ENCODE assay signal across 10 cellular contexts in the genomic region with DNA sequence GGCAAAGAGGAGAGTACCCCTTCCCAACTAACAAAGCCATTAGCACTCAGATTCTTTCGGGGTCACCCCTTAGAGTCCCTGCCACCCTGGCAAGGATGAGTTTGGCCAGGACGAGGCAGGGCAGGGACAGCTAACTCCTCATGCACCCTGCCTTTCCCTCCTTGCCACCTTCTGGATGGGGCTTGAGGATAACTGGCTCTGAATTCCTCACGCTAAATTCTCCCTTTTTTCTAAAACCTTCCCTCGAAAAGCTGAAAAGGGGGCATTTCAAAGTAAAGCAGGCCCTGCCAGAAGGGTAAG. TPM values are rescaled to one million over a fixed set of nuclear protein-coding genes. Genes with fewer than 3 reads are reported as not detected.
DNase-seq lines count a peak whose midpoint lies in the region; ATAC-seq, FAIRE-seq and TF ChIP-seq lines count a peak whose summit lies in the region.
"Had no signal": no experiment of that assay in that cellular context is flagged by ENCODE, and none has a peak within 500 bp of the region (broad histone marks: within the 10 kb centered on the region; RNA-seq: fewer than 3 reads in every experiment).

No MANE protein-coding gene starts in this region.

- H3K27me3 ChIP-seq in mammary epithelial cell (ENCODE audit: insufficient read depth, low read length) (no peaks in the 10 kb centered on the region), muscle layer of colon (ENCODE audit: control insufficient read depth in 1 of 2, insufficient read depth in 2 of 2, low read length in 2 of 2) (no peaks in the 10 kb centered on the region), small intestine (ENCODE audit: control insufficient read depth in 2 of 2, insufficient read depth in 2 of 2, low read length in 2 of 2) (no peaks in the 10 kb centered on the region)
- H3K27me3 ChIP-seq: SJSA1 had no signal

- H3K4me3 ChIP-seq in mammary epithelial cell (replicated peaks in 1 of 3; ENCODE audit: insufficient read depth in 1 of 3, low read depth in 2 of 3, low read length in 3 of 3) (no peak overlapping the region), muscle layer of colon (ENCODE audit: low read depth in 1 of 2, low read length in 2 of 2) (no peak overlapping the region), urinary bladder (ENCODE audit: low read depth, low read length) (no peak overlapping the region), small intestine (ENCODE audit: low read depth in 1 of 2, low read length in 2 of 2) (no peak overlapping the region)
- H3K4me3 ChIP-seq: SJSA1 had no signal

- no TSS peak for BruUV-seq in mammary epithelial cell (replicated peaks; lab: Mats Ljungman, UMichigan)

- H3K4me1 ChIP-seq in mammary epithelial cell (ENCODE audit: insufficient read depth, low read length) (peaks cover 69% of the 10 kb centered on the region), muscle layer of colon (ENCODE audit: insufficient read depth, low read length) (peaks cover 47% of the 10 kb centered on the region), urinary bladder (ENCODE audit: insufficient read depth) (no peaks in the 10 kb centered on the region), small intestine (ENCODE audit: control insufficient read depth in 2 of 2, insufficient read depth in 1 of 2, low read depth in 1 of 2, low read length in 1 of 2) (peaks cover 0 to 3% of the 10 kb centered on the region in 2 donors)

- no peak overlapping the region for H3K27ac ChIP-seq in mammary epithelial cell (ENCODE audit: insufficient read depth, low read depth, low read length)
- H3K27ac ChIP-seq in muscle layer of colon (ENCODE audit: low read depth, low read length), result peak overlapping the region; percentile 100
- peak overlapping the region; percentile 65 for H3K27ac ChIP-seq in urinary bladder (ENCODE audit: low read depth)
- H3K27ac ChIP-seq in small intestine (ENCODE audit: low read depth in 1 of 2, low read length in 1 of 2), result peak overlapping the region in 1 of 2 donors; percentile 52

- H3K27me3 Mint-ChIP-seq in activated naive CD4-positive, alpha-beta T cell treated with anti-CD3 and anti-CD28 coated beads, Interleukin-2, amount 50 U/mL, for 24 hours, result no peaks in the 10 kb centered on the region

- H3K4me1 Mint-ChIP-seq in activated naive CD4-positive, alpha-beta T cell treated with anti-CD3 and anti-CD28 coated beads, Interleukin-2, amount 50 U/mL, for 24 hours, result peaks cover 71% of the 10 kb centered on the region

- H3K27ac Mint-ChIP-seq in activated naive CD4-positive, alpha-beta T cell treated with anti-CD3 and anti-CD28 coated beads, Interleukin-2, amount 50 U/mL, for 24 hours, result peak overlapping the region; percentile 41

- H3K9ac ChIP-seq in mammary epithelial cell (ENCODE audit: insufficient read depth, low read length) (no peak overlapping the region), muscle layer of colon (ENCODE audit: low read length) (peak overlapping the region; percentile 49)

- no peak for TF ChIP-seq CTCF in mammary epithelial cell (conservative IDR thresholded peaks at IDR 0.05 in 1 of 2, IDR thresholded peaks at IDR 0.05 in 1 of 2; ENCODE audit: extremely low read depth in 1 of 2, insufficient read depth in 1 of 2, low read depth in 1 of 2, low read length in 2 of 2)

- H3K9me3 Mint-ChIP-seq in activated naive CD4-positive, alpha-beta T cell treated with anti-CD3 and anti-CD28 coated beads, Interleukin-2, amount 50 U/mL, for 24 hours, result no peaks in the 10 kb centered on the region

- H3K4me2 ChIP-seq in mammary epithelial cell (ENCODE audit: insufficient read depth, low read depth, low read length), result peak overlapping the region; percentile 33

- intact Hi-C loops in mammary epithelial cell (cut with micrococcal nuclease), result no loop called here

- ATAC-seq in GM21423 (IDR thresholded peaks at IDR 0.05; ENCODE audit: unreplicated experiment), result no peak

- CTCF ChIA-PET in mammary epithelial cell (lab: Charles Lee; ENCODE audit: low non-redundant PET), result no interaction called here

- H3K36me3 ChIP-seq in mammary epithelial cell (ENCODE audit: insufficient read depth, low read length), result peaks cover 5% of the 10 kb centered on the region
- peaks cover 6% of the 10 kb centered on the region for H3K36me3 ChIP-seq in muscle layer of colon (ENCODE audit: insufficient read depth, low read length)
- no peaks in the 10 kb centered on the region for H3K36me3 ChIP-seq in urinary bladder (ENCODE audit: insufficient read depth)
- no peaks in the 10 kb centered on the region for H3K36me3 ChIP-seq in small intestine (ENCODE audit: control insufficient read depth in 2 of 2, insufficient read depth in 2 of 2, low read length in 2 of 2)

- H3K79me2 ChIP-seq in mammary epithelial cell (ENCODE audit: insufficient read depth, low read length), result peaks cover 46% of the 10 kb centered on the region

- FAIRE-seq in small intestine (lab: Jason Lieb, UNC), result no peak

- in situ Hi-C loops in mammary epithelial cell (cut with MboI; ENCODE audit: low sequenced_read_pairs in 2 of 2), result no loop called here

- 13% methylated on average over 3 of the region's 4 CpGs for WGBS in mammary epithelial cell (ENCODE audit: low coverage, missing lambda C conversion rate)
- WGBS in urinary bladder, result 43% methylated on average over 4 of the region's 4 CpGs
- 60 to 78% (median 72%) methylated on average over 4 of the region's 4 CpGs for WGBS in small intestine, 3 donors

- no peak overlapping the region for H2AFZ ChIP-seq in mammary epithelial cell (ENCODE audit: low read depth, low read length)

- dilution Hi-C loops in mammary epithelial cell (cut with HindIII; ENCODE audit: low sequenced_read_pairs), result no loop called here

- no peaks in the 10 kb centered on the region for H3K36me3 Mint-ChIP-seq in activated naive CD4-positive, alpha-beta T cell treated with anti-CD3 and anti-CD28 coated beads, Interleukin-2, amount 50 U/mL, for 24 hours

- H3K9me3 ChIP-seq in mammary epithelial cell (replicated peaks; ENCODE audit: insufficient read depth, low read length), result no peaks in the 10 kb centered on the region
- no peaks in the 10 kb centered on the region for H3K9me3 ChIP-seq in muscle layer of colon (ENCODE audit: low read length)
- H3K9me3 ChIP-seq in small intestine (ENCODE audit: control insufficient read depth, low read depth), result no peaks in the 10 kb centered on the region
- H3K9me3 ChIP-seq: SJSA1 had no signal

- DNase-seq in activated naive CD4-positive, alpha-beta T cell (lab: John Stamatoyannopoulos, UW), result no peak
- no peak for DNase-seq in mammary epithelial cell
- DNase-seq in mucosa of gallbladder (ENCODE audit: low spot score), result no peak
- DNase-seq in small intestine, result no peak
- DNase-seq: NCI-H1092 treated with DMSO at 0.1 percent for 48 hours had no signal

- H4K20me1 ChIP-seq in mammary epithelial cell (ENCODE audit: insufficient read depth, low read length), result no peaks in the 10 kb centered on the region

- peak overlapping the region; percentile 68 for H3K4me3 Mint-ChIP-seq in activated naive CD4-positive, alpha-beta T cell treated with anti-CD3 and anti-CD28 coated beads, Interleukin-2, amount 50 U/mL, for 24 hours

RNA-seq across cellular contexts. Expression of a gene that starts 9.1 kb away (rescaled TPM):
- 10 to 100 TPM; 33.5 to 79.0 TPM for total RNA-seq in mammary epithelial cell
- 36.3 TPM for polyA plus RNA-seq in mammary epithelial cell
- polyA minus RNA-seq in mammary epithelial cell, result 56.8 TPM
- total RNA-seq in urinary bladder, result 37.8 TPM
- polyA plus RNA-seq in urinary bladder, result 30.5 TPM
- 41.8 TPM for total RNA-seq in mucosa of gallbladder
- polyA plus RNA-seq in small intestine, result 1 to 10 TPM in 1 of 3 donors, under 1 TPM in 1, not detected in 1; 0.54 to 7.1 TPM

RNA-seq across cellular contexts. Expression of a gene that starts 15.9 kb away (rescaled TPM):
- total RNA-seq in mammary epithelial cell (1 to 10 TPM; 1.8 to 3.5 TPM), urinary bladder (1.6 TPM), mucosa of gallbladder (5.8 TPM)
- polyA plus RNA-seq in mammary epithelial cell (0.33 TPM), urinary bladder (1.7 TPM), small intestine (1 to 10 TPM; 1.8 to 7.3 (median 2.7) TPM)
- polyA minus RNA-seq in mammary epithelial cell, result 7.1 TPM

RNA-seq across cellular contexts. Expression of a gene that starts 42.2 kb away (rescaled TPM):
- total RNA-seq in mammary epithelial cell, result 10 to 100 TPM; 10.2 to 22.1 TPM
- 7.8 TPM for polyA plus RNA-seq in mammary epithelial cell
- 12.7 TPM for polyA minus RNA-seq in mammary epithelial cell
- total RNA-seq in urinary bladder, result 36.9 TPM
- polyA plus RNA-seq in urinary bladder, result 19.1 TPM
- 44.3 TPM for total RNA-seq in mucosa of gallbladder
- 10 to 100 TPM; 12.9 to 56.4 (median 20.5) TPM for polyA plus RNA-seq in small intestine

RNA-seq across cellular contexts. Expression of a gene that starts 42.4 kb away (rescaled TPM):
- total RNA-seq in mammary epithelial cell (10 to 100 TPM; 10.0 to 30.9 TPM), urinary bladder (22.9 TPM), mucosa of gallbladder (40.4 TPM)
- polyA plus RNA-seq in mammary epithelial cell (5.9 TPM), urinary bladder (13.5 TPM), small intestine (1 to 10 TPM; 2.9 to 9.3 (median 4.9) TPM)
- polyA minus RNA-seq in mammary epithelial cell, result 33.1 TPM

RNA-seq across cellular contexts. Expression of a gene that starts 45.1 kb away (rescaled TPM):
- total RNA-seq in mammary epithelial cell (10 to 100 TPM in 1 of 2 donors, under 1 TPM in 1; 0.67 to 19.7 TPM), urinary bladder (4.5 TPM), mucosa of gallbladder (1.5 TPM)
- polyA plus RNA-seq in mammary epithelial cell (10.0 TPM), urinary bladder (0.33 TPM), small intestine (10 to 100 TPM in 2 of 3 donors, 1 to 10 TPM in 1; 8.0 to 36.7 (median 14.3) TPM)
- 62.4 TPM for polyA minus RNA-seq in mammary epithelial cell
